In the genomic region with DNA sequence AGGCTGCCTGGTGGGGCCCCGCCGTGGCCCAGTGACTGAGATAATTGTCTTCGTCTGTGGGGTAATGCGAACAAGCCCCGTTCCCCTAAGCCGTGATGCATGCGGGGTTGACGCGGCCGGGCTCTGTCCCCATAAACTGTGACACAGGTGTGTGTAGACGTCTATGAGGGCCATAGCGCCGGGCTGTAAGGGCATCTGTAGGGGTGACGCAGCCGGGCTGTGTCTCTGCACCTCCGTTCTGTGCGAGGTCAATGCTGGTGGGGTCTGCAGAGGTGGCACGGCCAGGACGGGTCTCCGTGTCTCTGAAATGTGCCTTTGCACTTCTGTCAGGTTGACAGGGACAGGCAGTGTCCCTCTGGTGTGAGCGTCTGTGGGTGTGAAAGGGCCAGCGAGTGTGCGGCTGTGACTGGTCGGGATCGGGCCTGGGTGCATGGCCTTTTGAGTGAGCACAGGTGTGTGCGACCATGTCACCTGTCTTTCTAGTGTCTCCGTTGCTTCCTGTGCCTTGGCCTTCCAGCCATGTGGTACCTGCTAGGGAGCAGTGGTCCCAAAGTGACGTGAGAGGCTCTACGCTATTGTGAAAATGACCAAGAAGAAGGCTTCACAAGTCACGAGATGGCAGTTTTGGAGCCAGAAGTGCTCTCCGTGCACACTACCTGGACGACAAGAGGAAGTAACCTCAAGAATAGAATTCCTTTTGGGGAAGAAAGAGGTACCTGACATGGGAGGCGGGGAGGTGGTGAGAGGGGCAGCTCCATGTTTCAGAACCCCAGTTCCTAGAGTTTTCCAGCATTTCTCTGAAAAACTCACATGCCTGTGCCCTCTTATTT, we compare ENCODE assay signal across 1 cellular context.
TF ChIP-seq lines count a peak whose summit lies in the region.

No MANE protein-coding gene starts in this region.

TF ChIP-seq in K562, 482 proteins besides CTCF, POLR2A, EP300 and RAD21 (continued from another document):
- no peak for TF ChIP-seq ARNT (IDR thresholded peaks at IDR 0.05)
- TF ChIP-seq, protein P1, sequence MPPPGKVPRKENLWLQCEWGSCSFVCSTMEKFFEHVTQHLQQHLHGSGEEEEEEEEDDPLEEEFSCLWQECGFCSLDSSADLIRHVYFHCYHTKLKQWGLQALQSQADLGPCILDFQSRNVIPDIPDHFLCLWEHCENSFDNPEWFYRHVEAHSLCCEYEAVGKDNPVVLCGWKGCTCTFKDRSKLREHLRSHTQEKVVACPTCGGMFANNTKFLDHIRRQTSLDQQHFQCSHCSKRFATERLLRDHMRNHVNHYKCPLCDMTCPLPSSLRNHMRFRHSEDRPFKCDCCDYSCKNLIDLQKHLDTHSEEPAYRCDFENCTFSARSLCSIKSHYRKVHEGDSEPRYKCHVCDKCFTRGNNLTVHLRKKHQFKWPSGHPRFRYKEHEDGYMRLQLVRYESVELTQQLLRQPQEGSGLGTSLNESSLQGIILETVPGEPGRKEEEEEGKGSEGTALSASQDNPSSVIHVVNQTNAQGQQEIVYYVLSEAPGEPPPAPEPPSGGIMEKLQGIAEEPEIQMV (tag; conservative IDR thresholded peaks at IDR 0.05; ENCODE audit: low read depth): no peak
- TF ChIP-seq, protein P2, sequence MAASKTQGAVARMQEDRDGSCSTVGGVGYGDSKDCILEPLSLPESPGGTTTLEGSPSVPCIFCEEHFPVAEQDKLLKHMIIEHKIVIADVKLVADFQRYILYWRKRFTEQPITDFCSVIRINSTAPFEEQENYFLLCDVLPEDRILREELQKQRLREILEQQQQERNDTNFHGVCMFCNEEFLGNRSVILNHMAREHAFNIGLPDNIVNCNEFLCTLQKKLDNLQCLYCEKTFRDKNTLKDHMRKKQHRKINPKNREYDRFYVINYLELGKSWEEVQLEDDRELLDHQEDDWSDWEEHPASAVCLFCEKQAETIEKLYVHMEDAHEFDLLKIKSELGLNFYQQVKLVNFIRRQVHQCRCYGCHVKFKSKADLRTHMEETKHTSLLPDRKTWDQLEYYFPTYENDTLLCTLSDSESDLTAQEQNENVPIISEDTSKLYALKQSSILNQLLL (CRISPR knock-in tag; IDR thresholded peaks at IDR 0.05; ENCODE audit: borderline replicate concordance): no peak
- TF ChIP-seq ZNF785 (CRISPR knock-in tag; IDR thresholded peaks at IDR 0.05): no peak
- no peak for TF ChIP-seq MYBL2 (IDR thresholded peaks at IDR 0.05; ENCODE audit: low read depth)
- no peak for TF ChIP-seq MYBL2 (CRISPR knock-in tag; IDR thresholded peaks at IDR 0.05; ENCODE audit: borderline replicate concordance)
- TF ChIP-seq ARID2 (IDR thresholded peaks at IDR 0.05): no peak
